18 cellular contexts compared by ENCODE assay signal in genomic region chr3:181613813-181614212, GRCh38.
"Had no signal": no experiment of that assay in that cellular context is flagged by ENCODE, and none has a peak within 500 bp of the region (broad histone marks: within the 10 kb centered on the region; RNA-seq: fewer than 3 reads in every experiment).

No MANE protein-coding gene starts in this region.

- H3K27ac ChIP-seq: esophagus squamous epithelium had no signal

- H3K4me3 ChIP-seq: esophagus squamous epithelium had no signal

- H3K9me3 Mint-ChIP-seq: activated CD4-positive, alpha-beta memory T cell treated with anti-CD3 and anti-CD28 coated beads, Interleukin-2, amount 10 ng/mL, durations not matched to agents 7 days and 5 days; activated T-helper 17 cell treated with anti-CD3 and anti-CD28 coated beads, Interleukin-2, amount 50 U/mL, for 72 hours; naive thymus-derived CD8-positive, alpha-beta T cell had no signal

- H3K9me3 ChIP-seq: esophagus squamous epithelium had no signal

- H3K4me1 ChIP-seq: esophagus squamous epithelium had no signal

- H3K4me3 Mint-ChIP-seq: activated CD4-positive, alpha-beta memory T cell treated with anti-CD3 and anti-CD28 coated beads, Interleukin-2, amount 10 ng/mL, durations not matched to agents 7 days and 5 days; activated CD8-positive, alpha-beta memory T cell treated with anti-CD3 and anti-CD28 coated beads, Interleukin-2, amount 10 ng/mL, durations not matched to agents 7 days and 5 days; activated T-helper 17 cell treated with anti-CD3 and anti-CD28 coated beads, Interleukin-2, amount 50 U/mL, for 72 hours; naive thymus-derived CD8-positive, alpha-beta T cell had no signal

- DNase-seq: activated CD4-positive, alpha-beta memory T cell treated with anti-CD3 and anti-CD28 coated beads, Interleukin-2, amount 10 ng/mL, durations not matched to agents 7 days and 5 days; activated CD4-positive, alpha-beta T cell treated with anti-CD3 and anti-CD28 coated beads for 48 hours; activated CD4-positive, CD25-positive, alpha-beta regulatory T cell; activated CD8-positive, alpha-beta memory T cell treated with anti-CD3 and anti-CD28 coated beads, Interleukin-2, amount 10 ng/mL, durations not matched to agents 7 days and 5 days; activated naive CD4-positive, alpha-beta T cell treated with Interleukin-2 at 50 U/mL for 16 hours; anterior cingulate cortex; cortex of kidney; effector CD8-positive, alpha-beta T cell; esophagus squamous epithelium; left cardiac atrium; naive thymus-derived CD8-positive, alpha-beta T cell; occipital lobe; stimulated activated CD8-positive, alpha-beta memory T cell treated with anti-CD3 and anti-CD28 coated beads, Interleukin-4, amount 100 ng/mL, for 48 hours; stimulated activated naive CD4-positive, alpha-beta T cell; T1000; trophoblast cell had no signal

- H3K36me3 ChIP-seq: esophagus squamous epithelium had no signal

- H3K27me3 Mint-ChIP-seq: activated CD4-positive, alpha-beta memory T cell treated with anti-CD3 and anti-CD28 coated beads, Interleukin-2, amount 10 ng/mL, durations not matched to agents 7 days and 5 days; activated CD8-positive, alpha-beta memory T cell treated with anti-CD3 and anti-CD28 coated beads, Interleukin-2, amount 10 ng/mL, durations not matched to agents 7 days and 5 days; activated T-helper 17 cell treated with anti-CD3 and anti-CD28 coated beads, Interleukin-2, amount 50 U/mL, for 72 hours; naive thymus-derived CD8-positive, alpha-beta T cell; progenitor cell of endocrine pancreas had no signal

- H3K36me3 Mint-ChIP-seq: activated CD8-positive, alpha-beta memory T cell treated with anti-CD3 and anti-CD28 coated beads, Interleukin-2, amount 10 ng/mL, durations not matched to agents 7 days and 5 days; naive thymus-derived CD8-positive, alpha-beta T cell had no signal

- H3K4me1 Mint-ChIP-seq: activated CD4-positive, alpha-beta memory T cell treated with anti-CD3 and anti-CD28 coated beads, Interleukin-2, amount 10 ng/mL, durations not matched to agents 7 days and 5 days; activated CD8-positive, alpha-beta memory T cell treated with anti-CD3 and anti-CD28 coated beads, Interleukin-2, amount 10 ng/mL, durations not matched to agents 7 days and 5 days; activated T-helper 17 cell treated with anti-CD3 and anti-CD28 coated beads, Interleukin-2, amount 50 U/mL, for 72 hours; naive thymus-derived CD8-positive, alpha-beta T cell had no signal

- H3K27me3 ChIP-seq: esophagus squamous epithelium had no signal

- H3K27ac Mint-ChIP-seq: activated CD4-positive, alpha-beta memory T cell treated with anti-CD3 and anti-CD28 coated beads, Interleukin-2, amount 10 ng/mL, durations not matched to agents 7 days and 5 days; activated CD8-positive, alpha-beta memory T cell treated with anti-CD3 and anti-CD28 coated beads, Interleukin-2, amount 10 ng/mL, durations not matched to agents 7 days and 5 days; activated T-helper 17 cell treated with anti-CD3 and anti-CD28 coated beads, Interleukin-2, amount 50 U/mL, for 72 hours; naive thymus-derived CD8-positive, alpha-beta T cell; progenitor cell of endocrine pancreas had no signal

- ATAC-seq: activated CD8-positive, alpha-beta memory T cell treated with anti-CD3 and anti-CD28 coated beads, Interleukin-2, amount 10 ng/mL, durations not matched to agents 7 days and 5 days; activated T-helper 17 cell treated with anti-CD3 and anti-CD28 coated beads, Interleukin-2, amount 50 U/mL, for 72 hours; left cardiac atrium; naive thymus-derived CD8-positive, alpha-beta T cell had no signal
